In the genomic region with DNA sequence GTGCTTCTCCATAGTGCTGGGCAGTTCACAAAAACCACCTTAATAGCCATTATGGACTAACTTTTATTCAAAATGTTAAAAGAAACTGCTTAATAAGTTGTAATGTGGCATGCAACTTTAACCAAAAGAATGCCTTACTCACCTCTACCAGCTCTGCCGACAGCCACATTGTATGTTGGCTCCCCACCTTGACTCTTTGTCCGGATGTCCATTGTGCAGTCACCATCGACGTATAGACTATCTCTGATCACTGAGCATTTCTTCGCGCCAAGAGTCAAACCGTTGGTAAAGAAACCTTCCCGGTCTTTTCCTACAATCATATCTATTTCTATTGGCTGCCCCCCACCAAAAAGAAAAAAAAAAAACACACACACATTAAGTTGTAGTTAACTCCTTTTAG, we compare ENCODE assay signal across 8 cellular contexts. TPM values are rescaled to one million over a fixed set of nuclear protein-coding genes. Genes with fewer than 3 reads are reported as not detected.
DNase-seq lines count a peak whose midpoint lies in the region; ATAC-seq, FAIRE-seq and TF ChIP-seq lines count a peak whose summit lies in the region.
"Had no signal": no experiment of that assay in that cellular context is flagged by ENCODE, and none has a peak within 500 bp of the region (broad histone marks: within the 10 kb centered on the region; RNA-seq: fewer than 3 reads in every experiment).

No MANE protein-coding gene starts in this region.

- peak; percentile 81 for FAIRE-seq in H54 (lab: Jason Lieb, UNC)

- peak overlapping the region; percentile 98 for H3K27ac ChIP-seq in endodermal cell (ENCODE audit: low read depth, low read length)
- no peak overlapping the region for H3K27ac ChIP-seq in prostate gland

- H3K9me3 ChIP-seq in endodermal cell (ENCODE audit: control insufficient read depth, low read length) = no peaks in the 10 kb centered on the region
- no peaks in the 10 kb centered on the region for H3K9me3 ChIP-seq in prostate gland

- H3K4me1 ChIP-seq in endodermal cell (ENCODE audit: control insufficient read depth, insufficient read depth, low read length) (peaks cover 9% of the 10 kb centered on the region), prostate gland (replicated peaks) (peaks cover 4% of the 10 kb centered on the region)

- intact Hi-C loops in prostate gland (cut with DNase I) = loop anchor here (2.0 to 10.0 kb wide), 4 partner anchors 73 to 527 kb away; a partner anchor contains a TSS

- H3K4me3 ChIP-seq in endodermal cell (ENCODE audit: low read length) = peak overlapping the region; percentile 99
- H3K4me3 ChIP-seq in prostate gland = no peak overlapping the region

- H3K27ac Mint-ChIP-seq in endodermal cell = peak overlapping the region; percentile 80
- no peak overlapping the region for H3K27ac Mint-ChIP-seq in activated CD8-positive, alpha-beta T cell treated with anti-CD3 and anti-CD28 coated beads, Interleukin-2, amount 10 ng/mL, durations not matched to agents 7 days and 5 days
- H3K27ac Mint-ChIP-seq: T-helper 1 cell treated with Interleukin-12 subunit alpha and Interleukin-12 subunit beta and Interleukin-4 antibody, amounts not matched to agents 30 μg/mL and 1 μg/mL, for 36 hours had no signal

- POLR2A ChIA-PET in activated CD8-positive, alpha-beta T cell treated with anti-CD3 and anti-CD28 coated beads, Interleukin-2, amount 10 ng/mL, durations not matched to agents 7 days and 5 days (lab: Charles Lee) = no interaction called here

- ATAC-seq in activated CD8-positive, alpha-beta T cell treated with anti-CD3 and anti-CD28 coated beads, Interleukin-2, amount 10 ng/mL, durations not matched to agents 7 days and 5 days = no peak

- CTCF ChIA-PET in activated CD8-positive, alpha-beta T cell treated with anti-CD3 and anti-CD28 coated beads, Interleukin-2, amount 10 ng/mL, durations not matched to agents 7 days and 5 days (lab: Charles Lee) = interaction anchor here (1.2 to 6.3 kb wide), 5 partner anchors 9 to 215 kb away, joined by 3 to 72 read pairs (median 5); no protein-coding TSS in a partner anchor

- TF ChIP-seq CTCF in endodermal cell (conservative IDR thresholded peaks at IDR 0.05) (no peak), prostate gland (IDR thresholded peaks at IDR 0.05) (no peak)

- peaks cover 53% of the 10 kb centered on the region for H3K36me3 ChIP-seq in endodermal cell (ENCODE audit: control insufficient read depth, insufficient read depth, low read length)
- H3K36me3 ChIP-seq in prostate gland = no peaks in the 10 kb centered on the region

- H3K9ac ChIP-seq in endodermal cell (ENCODE audit: extremely low read depth, low read length, poor library complexity, severe bottlenecking) = peak overlapping the region; percentile 97

- peak overlapping the region; percentile 76 for H3K4me3 Mint-ChIP-seq in endodermal cell
- H3K4me3 Mint-ChIP-seq in activated CD8-positive, alpha-beta T cell treated with anti-CD3 and anti-CD28 coated beads, Interleukin-2, amount 10 ng/mL, durations not matched to agents 7 days and 5 days = no peak overlapping the region
- H3K4me3 Mint-ChIP-seq: T-helper 1 cell treated with Interleukin-12 subunit alpha and Interleukin-12 subunit beta and Interleukin-4 antibody, amounts not matched to agents 30 μg/mL and 1 μg/mL, for 36 hours had no signal

- H3K27me3 ChIP-seq in endodermal cell (ENCODE audit: control insufficient read depth, insufficient read depth, low read length, poor library complexity, severe bottlenecking) = no peaks in the 10 kb centered on the region
- no peaks in the 10 kb centered on the region for H3K27me3 ChIP-seq in prostate gland (replicated peaks; ENCODE audit: insufficient read depth)

- H3K9me3 Mint-ChIP-seq in endodermal cell = no peaks in the 10 kb centered on the region
- no peaks in the 10 kb centered on the region for H3K9me3 Mint-ChIP-seq in activated CD8-positive, alpha-beta T cell treated with anti-CD3 and anti-CD28 coated beads, Interleukin-2, amount 10 ng/mL, durations not matched to agents 7 days and 5 days (ENCODE audit: insufficient read depth)
- H3K9me3 Mint-ChIP-seq: T-helper 1 cell treated with Interleukin-12 subunit alpha and Interleukin-12 subunit beta and Interleukin-4 antibody, amounts not matched to agents 30 μg/mL and 1 μg/mL, for 36 hours had no signal

- no peak for TF ChIP-seq POLR2A in H54 (IDR thresholded peaks at IDR 0.05; ENCODE audit: low read depth, low read length)
- TF ChIP-seq POLR2A in prostate gland (IDR thresholded peaks at IDR 0.05) = no peak

- no peaks in the 10 kb centered on the region for H3K27me3 Mint-ChIP-seq in endodermal cell (ENCODE audit: insufficient read depth)
- H3K27me3 Mint-ChIP-seq in activated CD8-positive, alpha-beta T cell treated with anti-CD3 and anti-CD28 coated beads, Interleukin-2, amount 10 ng/mL, durations not matched to agents 7 days and 5 days (ENCODE audit: low read depth) = peaks cover 24% of the 10 kb centered on the region

- H3K36me3 Mint-ChIP-seq in endodermal cell (ENCODE audit: low read depth) = peaks cover 33% of the 10 kb centered on the region
- H3K36me3 Mint-ChIP-seq in activated CD8-positive, alpha-beta T cell treated with anti-CD3 and anti-CD28 coated beads, Interleukin-2, amount 10 ng/mL, durations not matched to agents 7 days and 5 days (ENCODE audit: low read depth) = peaks cover 4% of the 10 kb centered on the region

- WGBS in endodermal cell (ENCODE audit: insufficient coverage in 1 of 2, insufficient read length in 1 of 2), 2 experiments = 9 to 25% methylated on average over 4 to 8 of the region's 8 CpGs
- WGBS in prostate gland = 62% methylated on average over 8 of the region's 8 CpGs

- no peak for DNase-seq in H54 (ENCODE audit: insufficient read length, low spot score)
- peak; percentile 42 to 43 for DNase-seq in NCI-H446 (lab: John Stamatoyannopoulos, UW)
- DNase-seq in endodermal cell = no peak
- DNase-seq in renal cortical epithelial cell (ENCODE audit: low read depth) = peak; percentile 69
- DNase-seq in activated CD8-positive, alpha-beta T cell treated with anti-CD3 and anti-CD28 coated beads, Interleukin-2, amount 10 ng/mL, durations not matched to agents 7 days and 5 days = no peak
- no peak for DNase-seq in stimulated activated CD8-positive, alpha-beta memory T cell treated with anti-CD3 and anti-CD28 coated beads, Interleukin-4, amount 100 ng/mL, for 48 hours
- no peak for DNase-seq in prostate gland (ENCODE audit: low spot score)

- H3K4me1 Mint-ChIP-seq in endodermal cell = peaks cover 40% of the 10 kb centered on the region
- H3K4me1 Mint-ChIP-seq in activated CD8-positive, alpha-beta T cell treated with anti-CD3 and anti-CD28 coated beads, Interleukin-2, amount 10 ng/mL, durations not matched to agents 7 days and 5 days (ENCODE audit: low read depth) = peaks cover 15% of the 10 kb centered on the region

RNA-seq across cellular contexts. Expression of a gene that starts 2.5 kb away (rescaled TPM):
- 100 to 1,000 TPM; 144 to 157 TPM for total RNA-seq in endodermal cell
- polyA plus RNA-seq in endodermal cell (2013, experiment 1 of 2) = 456 TPM
- 425 TPM for polyA plus RNA-seq in endodermal cell (2013, experiment 2 of 2)
- 133 and 181 TPM in 2 replicates for total RNA-seq in renal cortical epithelial cell
- total RNA-seq in activated CD8-positive, alpha-beta T cell treated with anti-CD3 and anti-CD28 coated beads, Interleukin-2, amount 10 ng/mL, durations not matched to agents 7 days and 5 days = under 1 TPM in 1 of 2 experiments, not detected in 1; 0.53 TPM
- 10 to 100 TPM; 45.5 to 66.5 TPM for total RNA-seq in prostate gland

Comparison
In these comparisons a context has a peak if more than half of its experiments do, and no peak if none do; other contexts are left out.
1. DNase-seq: peak in NCI-H446 (2 of 2) and renal cortical epithelial cell (single experiment); none in H54 (single experiment), endodermal cell (single experiment), activated CD8-positive, alpha-beta T cell treated with anti-CD3 and anti-CD28 coated beads, Interleukin-2, amount 10 ng/mL, durations not matched to agents 7 days and 5 days (single experiment), stimulated activated CD8-positive, alpha-beta memory T cell treated with anti-CD3 and anti-CD28 coated beads, Interleukin-4, amount 100 ng/mL, for 48 hours (single experiment) and prostate gland (single experiment).
2. RNA of a gene that starts 2.5 kb away (total RNA-seq): 133 to 181 TPM in renal cortical epithelial cell, 144 to 157 TPM in endodermal cell and 45.5 to 66.5 TPM in prostate gland; 0.53 TPM in activated CD8-positive, alpha-beta T cell treated with anti-CD3 and anti-CD28 coated beads, Interleukin-2, amount 10 ng/mL, durations not matched to agents 7 days and 5 days; every median in the first group is over 10 times any median in the second.